Comparison of ENCODE assay signal across 1 cellular context in the genomic region with DNA sequence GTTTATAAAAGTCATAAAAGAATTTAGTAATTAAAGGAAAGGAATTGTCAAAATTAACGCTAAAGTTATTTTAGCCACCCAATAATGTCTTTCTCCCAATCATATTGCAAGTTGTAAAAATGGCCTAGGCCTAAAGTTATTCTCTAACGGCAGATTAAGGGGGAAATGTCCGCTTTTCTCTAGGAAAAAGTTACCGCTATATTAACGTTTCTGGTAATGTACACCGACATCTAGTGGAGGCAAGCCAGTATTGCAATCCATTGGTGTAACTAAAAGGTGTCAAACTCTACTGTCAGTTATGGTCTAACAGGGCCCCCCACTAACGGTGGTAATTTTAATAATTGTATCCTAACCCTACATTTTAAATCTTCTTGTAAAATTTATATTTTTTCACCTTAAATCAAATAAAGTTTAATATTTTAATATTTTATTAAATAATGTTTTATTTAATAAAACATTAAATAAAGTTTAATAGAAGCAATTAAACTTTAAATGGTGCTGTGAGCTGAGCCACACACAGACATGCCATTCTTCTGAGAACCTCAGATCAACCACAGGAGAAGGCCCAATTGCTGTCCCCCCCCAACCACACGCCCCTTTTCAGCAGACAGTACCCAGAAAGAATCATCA.
TF ChIP-seq lines count a peak whose summit lies in the region.

No MANE protein-coding gene starts in this region.

TF ChIP-seq in HEK293, 187 proteins besides CTCF, POLR2A, EP300 and RAD21 (continued from another document):
- TF ChIP-seq ZNF18 (tag by site-specific recombination; IDR thresholded peaks at IDR 0.05), result no peak
- TF ChIP-seq ZNF654 (tag by site-specific recombination; IDR thresholded peaks at IDR 0.05; ENCODE audit: low read depth), result peak; percentile 27; the same call in 1 of the 2 replicates
- no peak for TF ChIP-seq ZSCAN30 (tag by site-specific recombination; IDR thresholded peaks at IDR 0.05)
- TF ChIP-seq ZBTB7A (tag by site-specific recombination; IDR thresholded peaks at IDR 0.05; ENCODE audit: low read depth), result no peak
- no peak for TF ChIP-seq ZNF221 (tag by site-specific recombination; IDR thresholded peaks at IDR 0.05; ENCODE audit: borderline replicate concordance)
- no peak for TF ChIP-seq ZIC2 (tag by site-specific recombination; IDR thresholded peaks at IDR 0.05)
- TF ChIP-seq ZNF660 (tag by site-specific recombination; IDR thresholded peaks at IDR 0.05), result 0 out of 2 replicates have a peak, but pooled peaks have one; percentile 17
- no peak for TF ChIP-seq ZSCAN23 (tag by site-specific recombination; IDR thresholded peaks at IDR 0.05)
- TF ChIP-seq ZNF777 (tag by site-specific recombination; IDR thresholded peaks at IDR 0.05; ENCODE audit: borderline replicate concordance), result no peak
- TF ChIP-seq, protein P1, sequence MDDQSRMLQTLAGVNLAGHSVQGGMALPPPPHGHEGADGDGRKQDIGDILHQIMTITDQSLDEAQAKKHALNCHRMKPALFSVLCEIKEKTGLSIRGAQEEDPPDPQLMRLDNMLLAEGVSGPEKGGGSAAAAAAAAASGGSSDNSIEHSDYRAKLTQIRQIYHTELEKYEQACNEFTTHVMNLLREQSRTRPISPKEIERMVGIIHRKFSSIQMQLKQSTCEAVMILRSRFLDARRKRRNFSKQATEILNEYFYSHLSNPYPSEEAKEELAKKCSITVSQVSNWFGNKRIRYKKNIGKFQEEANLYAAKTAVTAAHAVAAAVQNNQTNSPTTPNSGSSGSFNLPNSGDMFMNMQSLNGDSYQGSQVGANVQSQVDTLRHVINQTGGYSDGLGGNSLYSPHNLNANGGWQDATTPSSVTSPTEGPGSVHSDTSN (CRISPR knock-in tag; IDR thresholded peaks at IDR 0.05), result no peak
- TF ChIP-seq ZNF529 (tag by site-specific recombination; IDR thresholded peaks at IDR 0.05; ENCODE audit: insufficient replicate concordance), result no peak
- no peak for TF ChIP-seq REST (tag by site-specific recombination; IDR thresholded peaks at IDR 0.05)
